12 cellular contexts compared by ENCODE assay signal in genomic region chr5:129096382-129096991, GRCh38. TPM values are rescaled to one million over a fixed set of nuclear protein-coding genes. Genes with fewer than 3 reads are reported as not detected.
A peak's percentile ranks its signal among the peaks of the same experiment; 100 is the strongest.
DNase-seq lines count a peak whose midpoint lies in the region; ATAC-seq and TF ChIP-seq lines count a peak whose summit lies in the region.
"Had no signal": no experiment of that assay in that cellular context is flagged by ENCODE, and none has a peak within 500 bp of the region (broad histone marks: within the 10 kb centered on the region; RNA-seq: fewer than 3 reads in every experiment).

No MANE protein-coding gene starts in this region.

- intact Hi-C loops in PC-3 (cut with micrococcal nuclease): no loop called here
- intact Hi-C loops in esophagus squamous epithelium (cut with DNase I): no loop called here
- intact Hi-C loops in gastrocnemius medialis (cut with DNase I; ENCODE audit: low total_unique reads): loop anchor here (10.0 kb wide), 2 partner anchors 192 to 1222 kb away; no protein-coding TSS in a partner anchor

- peak overlapping the region; percentile 25 for H3K4me3 Mint-ChIP-seq in T-helper 2 cell treated with Interferon-gamma antibody and Interleukin-4, amounts not matched to agents 5 μg/mL and 100 μg/mL, for 36 hours

- H3K4me1 ChIP-seq in PC-3 (ENCODE audit: insufficient read depth, low read length) (peaks cover 21% of the 10 kb centered on the region; the same call in 1 of the 2 replicates), esophagus squamous epithelium (peaks cover 5 to 59% (median 18%) of the 10 kb centered on the region in 3 donors), gastrocnemius medialis (peaks cover 40 to 45% of the 10 kb centered on the region in 2 donors)

- peaks cover 59% of the 10 kb centered on the region for H3K79me2 ChIP-seq in PC-3 (ENCODE audit: low read length)

- no peaks in the 10 kb centered on the region for H4K20me1 ChIP-seq in PC-3 (ENCODE audit: low read length)

- H3K9me3 ChIP-seq in PC-3 (ENCODE audit: low read length): no peaks in the 10 kb centered on the region
- H3K9me3 ChIP-seq in esophagus squamous epithelium: no peaks in the 10 kb centered on the region
- no peaks in the 10 kb centered on the region for H3K9me3 ChIP-seq in gastrocnemius medialis
- H3K9me3 ChIP-seq: SJCRH30 had no signal

- CTCF ChIA-PET in PC-3 (lab: Charles Lee): no interaction called here

- POLR2A ChIA-PET in PC-3 (lab: Charles Lee; ENCODE audit: unreplicated experiment): no interaction called here

- H3K9ac ChIP-seq in PC-3 (ENCODE audit: low read length): no peak overlapping the region

- H3K9me3 Mint-ChIP-seq in T-helper 2 cell treated with Interferon-gamma antibody and Interleukin-4, amounts not matched to agents 5 μg/mL and 100 μg/mL, for 36 hours: no peaks in the 10 kb centered on the region

- H3K27ac ChIP-seq in PC-3 (ENCODE audit: low read length) (no peak overlapping the region), esophagus squamous epithelium (peak overlapping the region in 3 of 4 donors; percentile 37 to 94 (median 86)), gastrocnemius medialis (peak overlapping the region; percentile 84 to 89 (median 85))

- 44 to 47% methylated on average over 8 of the region's 8 CpGs for WGBS in esophagus squamous epithelium, 2 donors

- peaks cover 17% of the 10 kb centered on the region for H3K27me3 Mint-ChIP-seq in T-helper 2 cell treated with Interferon-gamma antibody and Interleukin-4, amounts not matched to agents 5 μg/mL and 100 μg/mL, for 36 hours (ENCODE audit: low read depth)

- no peaks in the 10 kb centered on the region for H3K9me2 ChIP-seq in PC-3 (replicated peaks; ENCODE audit: low read length)

- ATAC-seq in PC-3 (no peak), gastrocnemius medialis (no peak), GM19035 (IDR thresholded peaks at IDR 0.05; ENCODE audit: unreplicated experiment) (no peak), esophagus mucosa (no peak)
- ATAC-seq: left colon had no signal

- H3K4me2 ChIP-seq in PC-3 (ENCODE audit: low read length): peak overlapping the region; percentile 87

- H3K4me3 ChIP-seq in PC-3 (ENCODE audit: low read length) (peak overlapping the region; percentile 86), esophagus squamous epithelium (peak overlapping the region in 3 of 4 donors; percentile 64 to 93 (median 83)), gastrocnemius medialis (peak overlapping the region in 1 of 4 donors; percentile 92)

- no peak overlapping the region for H3K27ac Mint-ChIP-seq in T-helper 2 cell treated with Interferon-gamma antibody and Interleukin-4, amounts not matched to agents 5 μg/mL and 100 μg/mL, for 36 hours

- TF ChIP-seq CTCF in PC-3 (conservative IDR thresholded peaks at IDR 0.05; ENCODE audit: low read depth, low read length): 0 out of 2 replicates have a peak, but pooled peaks have one; percentile 27
- TF ChIP-seq CTCF in esophagus squamous epithelium (IDR thresholded peaks at IDR 0.05): peak in 3 of 6 experiments; percentile 14 to 37 (median 35)
- peak in 1 of 5 experiments; percentile 23 for TF ChIP-seq CTCF in gastrocnemius medialis (IDR thresholded peaks at IDR 0.05 in 4 of 5, conservative IDR thresholded peaks at IDR 0.05 in 1 of 5)

- in situ Hi-C loops in gastrocnemius medialis (cut with MboI; ENCODE audit: low sequenced_read_pairs in 4 of 4): no loop called here

- peaks cover 22% of the 10 kb centered on the region for H3K4me1 Mint-ChIP-seq in T-helper 2 cell treated with Interferon-gamma antibody and Interleukin-4, amounts not matched to agents 5 μg/mL and 100 μg/mL, for 36 hours (ENCODE audit: low read depth)

- no peak for TF ChIP-seq POLR2A in esophagus squamous epithelium (IDR thresholded peaks at IDR 0.05)
- no peak for TF ChIP-seq POLR2A in gastrocnemius medialis (IDR thresholded peaks at IDR 0.05)

- no peaks in the 10 kb centered on the region for H3K36me3 ChIP-seq in PC-3 (ENCODE audit: low read depth, low read length)
- no peaks in the 10 kb centered on the region for H3K36me3 ChIP-seq in esophagus squamous epithelium
- H3K36me3 ChIP-seq in gastrocnemius medialis: no peaks in the 10 kb centered on the region
- H3K36me3 ChIP-seq: SJCRH30 had no signal

- H2AFZ ChIP-seq in PC-3 (ENCODE audit: low read length): no peak overlapping the region; the same call in 1 of the 2 replicates

- no peaks in the 10 kb centered on the region for H3K36me3 Mint-ChIP-seq in T-helper 2 cell treated with Interferon-gamma antibody and Interleukin-4, amounts not matched to agents 5 μg/mL and 100 μg/mL, for 36 hours (ENCODE audit: low read depth)

- no TSS peak for BruUV-seq in PC-3 (replicated peaks; lab: Mats Ljungman, UMichigan)

- no peak for DNase-seq in T-helper 2 cell treated with Interferon-gamma antibody and Interleukin-4, amounts not matched to agents 5 μg/mL and 100 μg/mL, for 36 hours (ENCODE audit: low spot score)
- DNase-seq in T-helper 2 cell (no peak), PC-3 (peak; percentile 31), esophagus squamous epithelium (lab: John Stamatoyannopoulos, UW) (no peak), gastrocnemius medialis (no peak), mesenteric fat pad (ENCODE audit: low spot score) (no peak)
- DNase-seq: dorsolateral prefrontal cortex, NCI-H1417 treated with DMSO at 0.1 percent for 48 hours had no signal

- no peaks in the 10 kb centered on the region for H3F3A ChIP-seq in PC-3 (ENCODE audit: low read length, unreplicated experiment)

- H3K27me3 ChIP-seq in PC-3 (ENCODE audit: low read length) (peaks cover 3% of the 10 kb centered on the region), esophagus squamous epithelium (no peaks in the 10 kb centered on the region), gastrocnemius medialis (no peaks in the 10 kb centered on the region)
- H3K27me3 ChIP-seq: dorsolateral prefrontal cortex, SJCRH30 had no signal

RNA-seq across cellular contexts. Expression of gene ISOC1, which starts 1.9 kb away (rescaled TPM):
- 24.3 and 27.3 TPM in 2 replicates for total RNA-seq in PC-3 (2014; rRNA removed)
- 10 to 100 TPM; 16.7 to 43.7 (median 36.7) TPM for total RNA-seq in esophagus squamous epithelium
- 10 to 100 TPM; 11.0 to 14.0 (median 12.9) TPM for total RNA-seq in gastrocnemius medialis
- total RNA-seq in esophagus mucosa: 17.7 TPM
- total RNA-seq in mesenteric fat pad: 22.6 TPM
